In the genomic region with DNA sequence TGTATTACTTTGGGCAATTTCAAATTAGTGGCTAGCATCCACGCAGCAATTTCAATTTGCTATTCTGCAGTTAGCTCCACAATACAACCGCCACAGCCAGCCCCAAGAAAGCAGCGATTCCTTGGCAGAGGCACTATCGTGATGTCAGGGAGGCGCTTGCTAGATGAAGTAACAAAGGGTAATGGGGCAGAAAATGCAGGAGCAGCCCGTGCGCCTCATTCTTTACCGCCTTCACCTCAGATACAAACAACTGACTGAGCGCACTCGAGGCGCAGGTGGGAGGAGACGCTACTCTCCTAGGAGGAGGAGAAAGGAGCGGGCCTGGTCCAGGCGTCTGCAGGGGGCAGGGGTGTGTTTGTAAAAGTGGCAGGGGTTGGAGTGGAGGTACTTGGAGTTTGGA, we compare ENCODE assay signal across 24 cellular contexts.
DNase-seq lines count a peak whose midpoint lies in the region; ATAC-seq and TF ChIP-seq lines count a peak whose summit lies in the region.
"Had no signal": no experiment of that assay in that cellular context is flagged by ENCODE, and none has a peak within 500 bp of the region (broad histone marks: within the 10 kb centered on the region; RNA-seq: fewer than 3 reads in every experiment).

No MANE protein-coding gene starts in this region.

- H3K27ac Mint-ChIP-seq in neural crest cell (ENCODE audit: unreplicated experiment): peak overlapping the region; percentile 94

- H3K27me3 Mint-ChIP-seq in neural crest cell (ENCODE audit: low read depth): no peaks in the 10 kb centered on the region

- intact Hi-C loops in heart right ventricle (cut with DNase I) (loop anchor here in 3 of 10 donors (5.0 to 10.0 kb wide), 3 partner anchors 234 to 731 kb away; no protein-coding TSS in a partner anchor), right cardiac atrium (cut with DNase I) (loop anchor here in 1 of 4 donors (10.0 kb wide), 1 partner anchor 714 kb away; no protein-coding TSS in a partner anchor), vagina (cut with DNase I) (no loop called here)

- no peaks in the 10 kb centered on the region for H3K9me3 Mint-ChIP-seq in neural crest cell

- no peak overlapping the region for H3K4me3 ChIP-seq in heart right ventricle
- H3K4me3 ChIP-seq in right cardiac atrium (ENCODE audit: low read length): no peak overlapping the region
- H3K4me3 ChIP-seq in astrocyte of the cerebellum (ENCODE audit: low read depth, low read length): no peak overlapping the region
- no peak overlapping the region for H3K4me3 ChIP-seq in vagina
- H3K4me3 ChIP-seq: PC-9, SJSA1 had no signal

- no peaks in the 10 kb centered on the region for H3K36me3 ChIP-seq in heart right ventricle
- H3K36me3 ChIP-seq in vagina: no peaks in the 10 kb centered on the region
- H3K36me3 ChIP-seq: SJSA1 had no signal

- H3K27ac ChIP-seq in heart right ventricle (peak overlapping the region in 6 of 10 donors; percentile 27 to 76 (median 62)), right cardiac atrium (ENCODE audit: low read length) (no peak overlapping the region), vagina (no peak overlapping the region)
- H3K27ac ChIP-seq: PC-9, SJSA1 had no signal

- no peak for TF ChIP-seq POLR2A in vagina (IDR thresholded peaks at IDR 0.05)

- H3K27me3 ChIP-seq in heart right ventricle (no peaks in the 10 kb centered on the region), right cardiac atrium (ENCODE audit: control insufficient read depth, insufficient read depth) (no peaks in the 10 kb centered on the region), vagina (no peaks in the 10 kb centered on the region)
- H3K27me3 ChIP-seq: SJSA1 had no signal

- in situ Hi-C loops in astrocyte of the cerebellum (cut with HindIII; ENCODE audit: low sequenced_read_pairs): loop anchor here (10.0 kb wide), 1 partner anchor 694 kb away; no protein-coding TSS in a partner anchor

- DNase-seq in heart right ventricle (no peak), right cardiac atrium (no peak), astrocyte of the cerebellum (ENCODE audit: low read depth) (peak; percentile 11), neural crest cell (ENCODE audit: low read depth, low spot score) (no peak), vagina (ENCODE audit: extremely low spot score in 2 of 2) (peak; percentile 65 to 89), AML-193 (lab: John Stamatoyannopoulos, UW) (no peak)
- DNase-seq: 8988T, ACHN, DMS153, DND-41, GOT3, Karpas-422, NCI-H1092, NCI-H1417 treated with DMSO at 0.1 percent for 48 hours, NCI-H1694 treated with DMSO at 0.1 percent for 48 hours, NCI-H2081, NCI-H2227 treated with DMSO at 0.1 percent for 48 hours, NCI-H526 treated with DMSO at 0.1 percent for 48 hours, PC-9 had no signal

- H3K4me1 ChIP-seq in heart right ventricle (peaks cover 0 to 65% (median 16%) of the 10 kb centered on the region in 9 donors), right cardiac atrium (ENCODE audit: control insufficient read depth, insufficient read depth, low read length) (no peaks in the 10 kb centered on the region), vagina (peaks cover 4% of the 10 kb centered on the region)
- H3K4me1 ChIP-seq: SJSA1 had no signal

- no peak for ATAC-seq in heart right ventricle
- no peak for ATAC-seq in right cardiac atrium
- ATAC-seq in HG03097 (IDR thresholded peaks at IDR 0.05; ENCODE audit: low FRiP score, unreplicated experiment): no peak
- no peak for ATAC-seq in HG02973 (IDR thresholded peaks at IDR 0.05; ENCODE audit: unreplicated experiment)
- ATAC-seq: HCT116, Right ventricle myocardium inferior had no signal

- no peak for TF ChIP-seq CTCF in heart right ventricle (IDR thresholded peaks at IDR 0.05)
- TF ChIP-seq CTCF in astrocyte of the cerebellum (IDR thresholded peaks at IDR 0.05; ENCODE audit: low read depth, low read length, missing control alignments): no peak
- no peak for TF ChIP-seq CTCF in neural crest cell (conservative IDR thresholded peaks at IDR 0.05)
- TF ChIP-seq CTCF in vagina (IDR thresholded peaks at IDR 0.05): no peak

- WGBS in heart right ventricle, 2 donors: 93 to 96% methylated on average over 14 of the region's 14 CpGs
- WGBS in right cardiac atrium: 93% methylated on average over 14 of the region's 14 CpGs

- H3K36me3 Mint-ChIP-seq in neural crest cell (ENCODE audit: low read depth): peaks cover 10% of the 10 kb centered on the region

- H3K4me1 Mint-ChIP-seq in neural crest cell: peaks cover 48% of the 10 kb centered on the region

- H3K9me3 ChIP-seq in heart right ventricle (no peaks in the 10 kb centered on the region), right cardiac atrium (ENCODE audit: control insufficient read depth, low read length) (no peaks in the 10 kb centered on the region), vagina (no peaks in the 10 kb centered on the region)
- H3K9me3 ChIP-seq: SJSA1 had no signal

- peak overlapping the region; percentile 47 for H3K4me3 Mint-ChIP-seq in neural crest cell

Comparison
In these comparisons a context has a peak if more than half of its experiments do, and no peak if none do; other contexts are left out.
1. H3K27ac ChIP-seq: peak in heart right ventricle (6 of 10); none in right cardiac atrium (single experiment) and vagina (single experiment).
2. DNase-seq: peak in astrocyte of the cerebellum (single experiment) and vagina (2 of 2); none in heart right ventricle (0 of 2), right cardiac atrium (0 of 3), neural crest cell (single experiment) and AML-193 (0 of 2).